In the genomic region with DNA sequence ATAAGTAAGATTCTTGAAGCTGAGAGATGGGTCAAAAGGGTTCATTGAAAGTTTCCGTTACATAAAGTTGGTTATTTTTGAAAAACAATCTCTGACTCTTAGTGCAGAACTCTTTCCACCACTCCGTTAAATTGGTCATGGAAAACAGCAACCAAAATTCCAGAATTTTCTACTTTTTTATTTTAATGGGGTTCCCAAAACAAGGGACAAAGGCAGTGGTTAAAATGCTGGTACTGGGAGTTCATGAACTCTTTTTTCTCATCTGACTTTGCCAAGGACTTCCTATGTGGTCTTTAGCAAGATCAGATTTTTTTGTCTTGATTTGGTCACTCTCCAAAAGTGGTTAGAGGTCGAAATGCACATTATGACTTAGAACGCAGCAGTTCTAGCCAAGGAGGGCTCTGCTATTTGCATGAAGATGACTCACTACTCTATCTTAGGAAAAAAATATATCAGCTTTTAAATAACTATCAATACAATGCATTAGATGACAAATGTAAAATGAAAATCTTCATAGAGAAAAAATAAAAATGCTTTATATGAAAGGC, we compare ENCODE assay signal across 11 cellular contexts.
DNase-seq lines count a peak whose midpoint lies in the region; ATAC-seq, FAIRE-seq and TF ChIP-seq lines count a peak whose summit lies in the region.
"Had no signal": no experiment of that assay in that cellular context is flagged by ENCODE, and none has a peak within 500 bp of the region (broad histone marks: within the 10 kb centered on the region; RNA-seq: fewer than 3 reads in every experiment).

No MANE protein-coding gene starts in this region.

- DNase-seq in EL (peak; percentile 88), HTR-8/SVneo (ENCODE audit: insufficient read length, low spot score) (peak; percentile 32), DMS153 (lab: John Stamatoyannopoulos, UW) (no peak), DMS53 treated with DMSO at 0.1 percent for 48 hours (lab: John Stamatoyannopoulos, UW; ENCODE audit: unreplicated experiment) (no peak), ureter (ENCODE audit: low spot score) (no peak), RKO (ENCODE audit: low spot score) (no peak)
- DNase-seq: activated T-cell treated with anti-CD3 and anti-CD28 coated beads, Interleukin-2, amount 50 U/mL, for 48 hours; NCI-H2081 had no signal

- no peak for TF ChIP-seq EP300 in gastroesophageal sphincter (IDR thresholded peaks at IDR 0.05)

- H3K9me3 ChIP-seq in gastroesophageal sphincter, result no peaks in the 10 kb centered on the region

- H3K27me3 ChIP-seq in gastroesophageal sphincter, result no peaks in the 10 kb centered on the region

- no peaks in the 10 kb centered on the region for H3K36me3 ChIP-seq in gastroesophageal sphincter

- no peak overlapping the region for H3K4me3 ChIP-seq in gastroesophageal sphincter

- H3K4me1 ChIP-seq in gastroesophageal sphincter, result peaks cover 8 to 26% (median 12%) of the 10 kb centered on the region in 3 donors

- ATAC-seq in GM21515 (IDR thresholded peaks at IDR 0.05; ENCODE audit: unreplicated experiment) (peak; percentile 68), gastroesophageal sphincter (peak; percentile 50)

- WGBS in gastroesophageal sphincter (ENCODE audit: low coverage in 1 of 2), 2 donors, result 32 to 36% methylated on average over 4 of the region's 4 CpGs

- no peak for TF ChIP-seq CTCF in gastroesophageal sphincter (IDR thresholded peaks at IDR 0.05)

- H3K27ac ChIP-seq in gastroesophageal sphincter, result peak overlapping the region in 1 of 4 donors; percentile 14

- no peak for TF ChIP-seq POLR2A in gastroesophageal sphincter (IDR thresholded peaks at IDR 0.05)

- no peak for FAIRE-seq in HTR-8/SVneo (lab: Jason Lieb, UNC)
- FAIRE-seq: G401.6 had no signal

Comparison
In these comparisons a context has a peak if more than half of its experiments do, and no peak if none do; other contexts are left out.
1. DNase-seq: peak in EL (single experiment) and HTR-8/SVneo (single experiment); none in DMS153 (single experiment), DMS53 treated with DMSO at 0.1 percent for 48 hours (single experiment), ureter (single experiment) and RKO (single experiment).